ENCODE assay signal across 31 cellular contexts in genomic region chr3:148717918-148718317, GRCh38. TPM values are rescaled to one million over a fixed set of nuclear protein-coding genes. Genes with fewer than 3 reads are reported as not detected.
"Had no signal": no experiment of that assay in that cellular context is flagged by ENCODE, and none has a peak within 500 bp of the region (broad histone marks: within the 10 kb centered on the region; RNA-seq: fewer than 3 reads in every experiment).

No MANE protein-coding gene starts in this region.

- H3K4me3 ChIP-seq: lung, mucosa of descending colon, smooth muscle cell, upper lobe of left lung had no signal

- DNase-seq: activated CD4-positive, alpha-beta T cell treated with anti-CD3 and anti-CD28 coated beads for 36 hours; activated CD4-positive, CD25-positive, alpha-beta regulatory T cell; activated CD8-positive, alpha-beta memory T cell treated with anti-CD3 and anti-CD28 coated beads, Interleukin-2, amount 10 ng/mL, durations not matched to agents 7 days and 5 days; activated CD8-positive, alpha-beta T cell treated with anti-CD3 and anti-CD28 coated beads, Interleukin-2, amount 10 ng/mL, durations not matched to agents 7 days and 5 days; activated naive CD4-positive, alpha-beta T cell treated with Interleukin-2 at 50 U/mL for 16 hours; activated T-cell treated with anti-CD3 and anti-CD28 coated beads, Interleukin-2, amount 50 U/mL, for 48 hours; anterior cingulate cortex; dermis blood vessel endothelial cell; effector CD4-positive, alpha-beta T cell; left colon; mesendoderm; mucosa of descending colon; nephron progenitor cell; retina; stimulated activated CD4-positive, alpha-beta T cell treated with anti-CD3 and anti-CD28 coated beads, Interleukin-1b, Interleukin-23, amount 100 ng/mL, for 48 hours; stimulated activated CD4-positive, alpha-beta T cell treated with anti-CD3 and anti-CD28 coated beads, Interleukin-4, amount 100 ng/mL, for 4 hours; stimulated activated CD8-positive, alpha-beta memory T cell treated with anti-CD3 and anti-CD28 coated beads, Interleukin-4, amount 100 ng/mL, for 48 hours; stimulated activated naive CD8-positive, alpha-beta T cell treated with anti-CD3 and anti-CD28 coated beads, Interleukin-15, amount 100 ng/mL, for 72 hours; substantia nigra; T-helper 1 cell; upper lobe of left lung had no signal

- ATAC-seq: activated CD4-positive, alpha-beta T cell treated with anti-CD3 and anti-CD28 coated beads for 36 hours; activated CD8-positive, alpha-beta memory T cell treated with anti-CD3 and anti-CD28 coated beads, Interleukin-2, amount 10 ng/mL, durations not matched to agents 7 days and 5 days; activated CD8-positive, alpha-beta T cell treated with anti-CD3 and anti-CD28 coated beads, Interleukin-2, amount 10 ng/mL, durations not matched to agents 7 days and 5 days; left colon; mucosa of descending colon; stimulated activated memory B cell treated with anti-CD40 and anti-IgM and Interleukin-4, amounts not matched to agents 10 μg/mL and 1 μg/mL and 100 μg/mL, for 72 hours; stimulated activated naive CD8-positive, alpha-beta T cell treated with anti-CD3 and anti-CD28 coated beads, Interleukin-15, amount 100 ng/mL, for 72 hours had no signal

- H3K9me3 Mint-ChIP-seq: activated T-helper 2 cell treated with anti-CD3 and anti-CD28 coated beads, Interferon-gamma antibody, Interleukin-2, Interleukin-4, amounts not matched to agents 10 μg/mL and 5 μg/mL and 100 μg/mL, durations not matched to agents 14 hours and 24 hours and 36 hours; nephron progenitor cell; stimulated activated memory B cell treated with anti-CD40 and anti-IgM and Interleukin-4, amounts not matched to agents 10 μg/mL and 1 μg/mL and 100 μg/mL, for 72 hours; T-helper 2 cell treated with Interferon-gamma antibody and Interleukin-4, amounts not matched to agents 5 μg/mL and 100 μg/mL, for 36 hours had no signal

- H3K4me1 Mint-ChIP-seq: activated CD4-positive, alpha-beta T cell treated with anti-CD3 and anti-CD28 coated beads for 36 hours; activated CD8-positive, alpha-beta memory T cell treated with anti-CD3 and anti-CD28 coated beads, Interleukin-2, amount 10 ng/mL, durations not matched to agents 7 days and 5 days; stimulated activated memory B cell treated with anti-CD40 and anti-IgM and Interleukin-4, amounts not matched to agents 10 μg/mL and 1 μg/mL and 100 μg/mL, for 72 hours; stimulated activated naive CD8-positive, alpha-beta T cell treated with anti-CD3 and anti-CD28 coated beads, Interleukin-15, amount 100 ng/mL, for 72 hours had no signal

- H3K4me2 ChIP-seq: smooth muscle cell had no signal

- H3K27me3 Mint-ChIP-seq: activated CD4-positive, alpha-beta T cell treated with anti-CD3 and anti-CD28 coated beads for 36 hours; activated naive CD8-positive, alpha-beta T cell; progenitor cell of endocrine pancreas; stimulated activated memory B cell treated with anti-CD40 and anti-IgM and Interleukin-4, amounts not matched to agents 10 μg/mL and 1 μg/mL and 100 μg/mL, for 72 hours; stimulated activated naive CD8-positive, alpha-beta T cell treated with anti-CD3 and anti-CD28 coated beads, Interleukin-15, amount 100 ng/mL, for 72 hours had no signal

- H3K9me3 ChIP-seq: mucosa of descending colon, neutrophil, upper lobe of left lung had no signal

- FAIRE-seq: colon, keratinocyte had no signal

- H3K36me3 Mint-ChIP-seq: activated CD8-positive, alpha-beta memory T cell treated with anti-CD3 and anti-CD28 coated beads, Interleukin-2, amount 10 ng/mL, durations not matched to agents 7 days and 5 days; activated naive CD8-positive, alpha-beta T cell; stimulated activated memory B cell treated with anti-CD40 and anti-IgM and Interleukin-4, amounts not matched to agents 10 μg/mL and 1 μg/mL and 100 μg/mL, for 72 hours had no signal

- H3K36me3 ChIP-seq: neutrophil, upper lobe of left lung had no signal

- H3K27ac ChIP-seq: neutrophil, upper lobe of left lung had no signal

- H3K27me3 ChIP-seq: upper lobe of left lung had no signal

- H3K27ac Mint-ChIP-seq: activated CD4-positive, alpha-beta T cell treated with anti-CD3 and anti-CD28 coated beads for 36 hours; activated CD8-positive, alpha-beta memory T cell treated with anti-CD3 and anti-CD28 coated beads, Interleukin-2, amount 10 ng/mL, durations not matched to agents 7 days and 5 days; activated CD8-positive, alpha-beta T cell treated with anti-CD3 and anti-CD28 coated beads, Interleukin-2, amount 10 ng/mL, durations not matched to agents 7 days and 5 days; activated naive CD8-positive, alpha-beta T cell; activated T-helper 2 cell treated with anti-CD3 and anti-CD28 coated beads, Interferon-gamma antibody, Interleukin-2, Interleukin-4, amounts not matched to agents 10 μg/mL and 5 μg/mL and 100 μg/mL, durations not matched to agents 14 hours and 24 hours and 36 hours; nephron progenitor cell; progenitor cell of endocrine pancreas; stimulated activated memory B cell treated with anti-CD40 and anti-IgM and Interleukin-4, amounts not matched to agents 10 μg/mL and 1 μg/mL and 100 μg/mL, for 72 hours; stimulated activated naive CD8-positive, alpha-beta T cell treated with anti-CD3 and anti-CD28 coated beads, Interleukin-15, amount 100 ng/mL, for 72 hours; T-helper 2 cell treated with Interferon-gamma antibody and Interleukin-4, amounts not matched to agents 5 μg/mL and 100 μg/mL, for 36 hours had no signal

- H3K4me1 ChIP-seq: upper lobe of left lung had no signal

- H3K4me3 Mint-ChIP-seq: activated CD4-positive, alpha-beta T cell treated with anti-CD3 and anti-CD28 coated beads for 36 hours; activated CD8-positive, alpha-beta memory T cell treated with anti-CD3 and anti-CD28 coated beads, Interleukin-2, amount 10 ng/mL, durations not matched to agents 7 days and 5 days; activated CD8-positive, alpha-beta T cell treated with anti-CD3 and anti-CD28 coated beads, Interleukin-2, amount 10 ng/mL, durations not matched to agents 7 days and 5 days; activated naive CD8-positive, alpha-beta T cell; nephron progenitor cell; stimulated activated memory B cell treated with anti-CD40 and anti-IgM and Interleukin-4, amounts not matched to agents 10 μg/mL and 1 μg/mL and 100 μg/mL, for 72 hours; stimulated activated naive CD8-positive, alpha-beta T cell treated with anti-CD3 and anti-CD28 coated beads, Interleukin-15, amount 100 ng/mL, for 72 hours; T-helper 2 cell treated with Interferon-gamma antibody and Interleukin-4, amounts not matched to agents 5 μg/mL and 100 μg/mL, for 36 hours had no signal

RNA-seq across cellular contexts. Expression of gene AGTR1, which starts 20.2 kb away (rescaled TPM):
- total RNA-seq: activated CD4-positive, alpha-beta T cell treated with anti-CD3 and anti-CD28 coated beads for 36 hours; activated CD8-positive, alpha-beta memory T cell treated with anti-CD3 and anti-CD28 coated beads, Interleukin-2, amount 10 ng/mL, durations not matched to agents 7 days and 5 days; activated CD8-positive, alpha-beta T cell treated with anti-CD3 and anti-CD28 coated beads, Interleukin-2, amount 10 ng/mL, durations not matched to agents 7 days and 5 days; activated T-helper 2 cell treated with anti-CD3 and anti-CD28 coated beads, Interferon-gamma antibody, Interleukin-2, Interleukin-4, amounts not matched to agents 10 μg/mL and 5 μg/mL and 100 μg/mL, durations not matched to agents 14 hours and 24 hours and 36 hours had no signal
- polyA plus RNA-seq: keratinocyte had no signal
